Comparison of ENCODE assay signal across 8 cellular contexts in genomic region chr19:9784163-9784496, GRCh38. TPM values are rescaled to one million over a fixed set of nuclear protein-coding genes. Genes with fewer than 3 reads are reported as not detected.
A peak's percentile ranks its signal among the peaks of the same experiment; 100 is the strongest.
DNase-seq lines count a peak whose midpoint lies in the region; ATAC-seq and TF ChIP-seq lines count a peak whose summit lies in the region.
"Not testable (repeated sequence)": the region's sequence is repeated elsewhere in the genome, so short reads cannot be mapped to it uniquely, and the experiment has no call there.

No MANE protein-coding gene starts in this region.

- POLR2A ChIA-PET in HEK293 (lab: Yijun Ruan, JAX) = not testable (repeated sequence)
- POLR2A ChIA-PET in naive thymus-derived CD4-positive, alpha-beta T cell (lab: Charles Lee) = interaction anchor here (0.8 to 1.1 kb wide), 2 partner anchors 9 to 15 kb away, joined by 3 to 4 read pairs; partner anchors contain the start of gene ZNF846

- not testable (repeated sequence) for H3K36me3 ChIP-seq in HEK293 (ENCODE audit: control insufficient read depth in 2 of 2, insufficient read depth in 1 of 2, low read length in 2 of 2); RWPE2 (ENCODE audit: low read depth); naive thymus-derived CD4-positive, alpha-beta T cell (ENCODE audit: control insufficient read depth in 2 of 3, insufficient read depth in 3 of 3, low read length in 3 of 3); sigmoid colon

- not testable (repeated sequence) for H3K36me3 Mint-ChIP-seq in activated T-cell treated with anti-CD3 and anti-CD28 coated beads, Interleukin-2, amount 50 U/mL, for 72 hours (ENCODE audit: insufficient read depth in 2 of 2); glutamatergic neuron (ENCODE audit: unreplicated experiment); naive thymus-derived CD4-positive, alpha-beta T cell
- peaks cover 13% of the 10 kb centered on the region for H3K36me3 Mint-ChIP-seq in central memory CD8-positive, alpha-beta T cell (ENCODE audit: insufficient read depth)

- peak overlapping the region; percentile 93 for H3K27ac ChIP-seq in 22Rv1
- not testable (repeated sequence) for H3K27ac ChIP-seq in HEK293 (ENCODE audit: extremely low read depth, low read depth, low read length)
- H3K27ac ChIP-seq in RWPE2 (ENCODE audit: poor library complexity, severe bottlenecking) = peak overlapping the region; percentile 84
- peak overlapping the region; percentile 4 for H3K27ac ChIP-seq in naive thymus-derived CD4-positive, alpha-beta T cell (ENCODE audit: low read depth, low read length)
- peak overlapping the region; percentile 94 to 99 (median 99) for H3K27ac ChIP-seq in sigmoid colon

- H3K27me3 Mint-ChIP-seq in activated T-cell treated with anti-CD3 and anti-CD28 coated beads, Interleukin-2, amount 50 U/mL, for 72 hours (ENCODE audit: low read depth); central memory CD8-positive, alpha-beta T cell; naive thymus-derived CD4-positive, alpha-beta T cell: not testable (repeated sequence)
- peaks cover 11% of the 10 kb centered on the region for H3K27me3 Mint-ChIP-seq in glutamatergic neuron (ENCODE audit: unreplicated experiment)

- H3K4me1 Mint-ChIP-seq in activated T-cell treated with anti-CD3 and anti-CD28 coated beads, Interleukin-2, amount 50 U/mL, for 72 hours (ENCODE audit: low read depth) = peaks cover 24% of the 10 kb centered on the region
- peaks cover 28% of the 10 kb centered on the region for H3K4me1 Mint-ChIP-seq in central memory CD8-positive, alpha-beta T cell
- H3K4me1 Mint-ChIP-seq in glutamatergic neuron (ENCODE audit: low read depth, unreplicated experiment) = not testable (repeated sequence)
- peaks cover 10 to 29% (median 20%) of the 10 kb centered on the region in 7 donors for H3K4me1 Mint-ChIP-seq in naive thymus-derived CD4-positive, alpha-beta T cell

- not testable (repeated sequence) for H3K9me3 ChIP-seq in HEK293 (ENCODE audit: control insufficient read depth, insufficient read depth, low read depth, low read length); RWPE2 (ENCODE audit: severe bottlenecking); naive thymus-derived CD4-positive, alpha-beta T cell (ENCODE audit: control insufficient read depth in 2 of 3, low read length in 3 of 3); sigmoid colon

- H3K9me3 Mint-ChIP-seq in activated T-cell treated with anti-CD3 and anti-CD28 coated beads, Interleukin-2, amount 50 U/mL, for 72 hours; central memory CD8-positive, alpha-beta T cell; glutamatergic neuron (ENCODE audit: unreplicated experiment); naive thymus-derived CD4-positive, alpha-beta T cell: not testable (repeated sequence)

- CTCF ChIA-PET in HEK293 (lab: Yijun Ruan, JAX) = interaction anchor here (0.7 kb wide), 1 partner anchor 27 kb away, joined by 4 read pairs; no protein-coding TSS in a partner anchor
- CTCF ChIA-PET in naive thymus-derived CD4-positive, alpha-beta T cell (lab: Charles Lee) = not testable (repeated sequence)

- not testable (repeated sequence) for H3K27ac Mint-ChIP-seq in activated T-cell treated with anti-CD3 and anti-CD28 coated beads, Interleukin-2, amount 50 U/mL, for 72 hours; central memory CD8-positive, alpha-beta T cell (ENCODE audit: low read depth)
- peak overlapping the region; percentile 100 for H3K27ac Mint-ChIP-seq in glutamatergic neuron (ENCODE audit: unreplicated experiment)
- peak overlapping the region in 7 of 9 donors; percentile 77 to 99 (median 90) for H3K27ac Mint-ChIP-seq in naive thymus-derived CD4-positive, alpha-beta T cell

- not testable (repeated sequence) for H3K27me3 ChIP-seq in RWPE2 (ENCODE audit: insufficient read depth, poor library complexity, severe bottlenecking); naive thymus-derived CD4-positive, alpha-beta T cell (ENCODE audit: control insufficient read depth in 2 of 2, insufficient read depth in 2 of 2, low read length in 2 of 2); sigmoid colon

- 33 to 80% methylated on average over 6 of the region's 6 CpGs for WGBS in sigmoid colon, 2 donors

- intact Hi-C loops in naive thymus-derived CD4-positive, alpha-beta T cell (cut with micrococcal nuclease) = loop anchor here in 1 of 2 donors (2.0 kb wide), 1 partner anchor 51 kb away; the partner anchor contains the start of gene PIN1
- intact Hi-C loops in sigmoid colon (cut with DNase I) = not testable (repeated sequence)

- H3K4me3 Mint-ChIP-seq in activated T-cell treated with anti-CD3 and anti-CD28 coated beads, Interleukin-2, amount 50 U/mL, for 72 hours = peak overlapping the region; percentile 83 to 95
- peak overlapping the region; percentile 8 for H3K4me3 Mint-ChIP-seq in central memory CD8-positive, alpha-beta T cell
- H3K4me3 Mint-ChIP-seq in glutamatergic neuron (ENCODE audit: unreplicated experiment) = peak overlapping the region; percentile 98
- H3K4me3 Mint-ChIP-seq in naive thymus-derived CD4-positive, alpha-beta T cell = peak overlapping the region in 9 of 10 donors; percentile 1 to 90 (median 85)

- TF ChIP-seq POLR2A in sigmoid colon (IDR thresholded peaks at IDR 0.05) = not testable (repeated sequence)

- not testable (repeated sequence) for DNase-seq in RWPE2 (ENCODE audit: low spot score); activated T-cell treated with anti-CD3 and anti-CD28 coated beads, Interleukin-2, amount 50 U/mL, for 72 hours; central memory CD8-positive, alpha-beta T cell (ENCODE audit: low spot score in 2 of 2); glutamatergic neuron; naive thymus-derived CD4-positive, alpha-beta T cell; sigmoid colon

- H3K4me1 ChIP-seq in HEK293 (ENCODE audit: control insufficient read depth, insufficient read depth, low read length); naive thymus-derived CD4-positive, alpha-beta T cell (ENCODE audit: control insufficient read depth in 2 of 2, insufficient read depth in 2 of 2, low read length in 2 of 2): not testable (repeated sequence)
- H3K4me1 ChIP-seq in RWPE2 (ENCODE audit: insufficient read depth, poor library complexity, severe bottlenecking) (peaks cover 16% of the 10 kb centered on the region), sigmoid colon (peaks cover 0 to 18% (median 16%) of the 10 kb centered on the region in 4 donors)

- TF ChIP-seq CTCF in 22Rv1 (IDR thresholded peaks at IDR 0.05); HEK293 (tag by site-specific recombination; IDR thresholded peaks at IDR 0.05); RWPE2 (IDR thresholded peaks at IDR 0.05; ENCODE audit: poor library complexity, severe bottlenecking); glutamatergic neuron (IDR thresholded peaks at IDR 0.05; ENCODE audit: partially characterized antibody, unreplicated experiment); sigmoid colon (IDR thresholded peaks at IDR 0.05): not testable (repeated sequence)

- H3K4me3 ChIP-seq in HEK293 (ENCODE audit: low read depth, low read length); RWPE2 (ENCODE audit: severe bottlenecking); naive thymus-derived CD4-positive, alpha-beta T cell (ENCODE audit: low read length); sigmoid colon: not testable (repeated sequence)

- ATAC-seq in RWPE2 (ENCODE audit: low read depth); activated T-cell treated with anti-CD3 and anti-CD28 coated beads, Interleukin-2, amount 50 U/mL, for 72 hours (replicated peaks in 1 of 2); central memory CD8-positive, alpha-beta T cell (replicated peaks; ENCODE audit: extremely low read depth, poor library complexity, severe bottlenecking); naive thymus-derived CD4-positive, alpha-beta T cell: not testable (repeated sequence)

- not testable (repeated sequence) for TF ChIP-seq EP300 in sigmoid colon (IDR thresholded peaks at IDR 0.05)

RNA-seq across cellular contexts. Expression of gene ZNF846, which starts 15.6 kb away (rescaled TPM):
- total RNA-seq in activated T-cell treated with anti-CD3 and anti-CD28 coated beads, Interleukin-2, amount 50 U/mL, for 72 hours = 10 to 100 TPM in 1 of 2 donors, 1 to 10 TPM in 1; 7.7 to 10.5 TPM
- total RNA-seq in glutamatergic neuron (ENCODE audit: unreplicated experiment) (19.0 TPM), sigmoid colon (10 to 100 TPM; 15.8 to 48.7 (median 23.7) TPM)
- 10 to 100 TPM in 3 of 5 experiments, 1 to 10 TPM in 2; 5.1 to 24.8 (median 13.0) TPM for total RNA-seq in naive thymus-derived CD4-positive, alpha-beta T cell
- 10 to 100 TPM in 1 of 2 donors, 1 to 10 TPM in 1; 6.2 to 10.0 TPM for polyA plus RNA-seq in naive thymus-derived CD4-positive, alpha-beta T cell
- polyA plus RNA-seq in sigmoid colon = 1 to 10 TPM; 3.6 to 6.7 (median 4.6) TPM

RNA-seq across cellular contexts. Expression of gene FBXL12, which starts 34.7 kb away (rescaled TPM):
- 10 to 100 TPM; 34.1 to 36.9 TPM for total RNA-seq in activated T-cell treated with anti-CD3 and anti-CD28 coated beads, Interleukin-2, amount 50 U/mL, for 72 hours
- 43.0 TPM for total RNA-seq in glutamatergic neuron (ENCODE audit: unreplicated experiment)
- 10 to 100 TPM; 16.8 to 36.2 (median 34.0) TPM for total RNA-seq in naive thymus-derived CD4-positive, alpha-beta T cell
- 10 to 100 TPM in 1 of 2 donors, 1 to 10 TPM in 1; 8.5 to 16.1 TPM for polyA plus RNA-seq in naive thymus-derived CD4-positive, alpha-beta T cell
- total RNA-seq in sigmoid colon = 10 to 100 TPM; 18.3 to 31.9 (median 26.6) TPM
- 10 to 100 TPM; 14.8 to 22.4 (median 18.6) TPM for polyA plus RNA-seq in sigmoid colon

RNA-seq across cellular contexts. Expression of gene UBL5, which starts 43.6 kb away (rescaled TPM):
- 100 to 1,000 TPM; 167 to 171 TPM for total RNA-seq in activated T-cell treated with anti-CD3 and anti-CD28 coated beads, Interleukin-2, amount 50 U/mL, for 72 hours
- total RNA-seq in glutamatergic neuron (ENCODE audit: unreplicated experiment) = 324 TPM
- 100 to 1,000 TPM; 182 to 375 (median 198) TPM for total RNA-seq in naive thymus-derived CD4-positive, alpha-beta T cell
- 100 to 1,000 TPM; 613 to 717 TPM for polyA plus RNA-seq in naive thymus-derived CD4-positive, alpha-beta T cell
- 100 to 1,000 TPM; 518 to 900 (median 674) TPM for total RNA-seq in sigmoid colon
- 1,000 to 10,000 TPM in 2 of 3 donors, 100 to 1,000 TPM in 1; 532 to 1,128 (median 1,056) TPM for polyA plus RNA-seq in sigmoid colon

RNA-seq across cellular contexts. Expression of gene PIN1, which starts 51.0 kb away (rescaled TPM):
- 10 to 100 TPM; 71.4 to 78.0 TPM for total RNA-seq in activated T-cell treated with anti-CD3 and anti-CD28 coated beads, Interleukin-2, amount 50 U/mL, for 72 hours
- total RNA-seq in glutamatergic neuron (ENCODE audit: unreplicated experiment) (110 TPM), sigmoid colon (100 to 1,000 TPM in 3 of 4 donors, 10 to 100 TPM in 1; 77.5 to 149 (median 142) TPM)
- 10 to 100 TPM; 41.4 to 93.2 (median 61.1) TPM for total RNA-seq in naive thymus-derived CD4-positive, alpha-beta T cell
- 10 to 100 TPM; 88.9 to 94.7 TPM for polyA plus RNA-seq in naive thymus-derived CD4-positive, alpha-beta T cell
- 100 to 1,000 TPM in 2 of 3 donors, 10 to 100 TPM in 1; 87.4 to 122 (median 117) TPM for polyA plus RNA-seq in sigmoid colon

Comparison
In these comparisons a context has a peak if more than half of its experiments do, and no peak if none do; other contexts are left out.
1. H3K4me3 Mint-ChIP-seq: peak in every context shown above with its lines; median percentile 98 in glutamatergic neuron; 89 in activated T-cell treated with anti-CD3 and anti-CD28 coated beads, Interleukin-2, amount 50 U/mL, for 72 hours; 85 in naive thymus-derived CD4-positive, alpha-beta T cell; 8 in central memory CD8-positive, alpha-beta T cell.